Comparison of ENCODE assay signal across 24 cellular contexts in genomic region chr19:42228640-42229039, GRCh38. TPM values are rescaled to one million over a fixed set of nuclear protein-coding genes. Genes with fewer than 3 reads are reported as not detected.
A peak's percentile ranks its signal among the peaks of the same experiment; 100 is the strongest.
DNase-seq lines count a peak whose midpoint lies in the region; ATAC-seq, FAIRE-seq and TF ChIP-seq lines count a peak whose summit lies in the region.
"Had no signal": no experiment of that assay in that cellular context is flagged by ENCODE, and none has a peak within 500 bp of the region (broad histone marks: within the 10 kb centered on the region; RNA-seq: fewer than 3 reads in every experiment).

No MANE protein-coding gene starts in this region.

- no peak for TF ChIP-seq RAD21 in A549 (conservative IDR thresholded peaks at IDR 0.05 in 1 of 2, IDR thresholded peaks at IDR 0.05 in 1 of 2)

- CTCF ChIA-PET in A549 (lab: Yijun Ruan, JAX) = interaction anchor here (0.6 to 12.7 kb wide), 9 partner anchors 9 to 192 kb away, joined by 3 to 185 read pairs (median 4); partner anchors contain the start of genes GSK3A, PAFAH1B3 and PRR19
- CTCF ChIA-PET in CD4-positive, alpha-beta T cell (lab: Charles Lee) = interaction anchor here (0.7 to 2.0 kb wide), 2 partner anchors 14 to 147 kb away, joined by 3 to 7 read pairs; partner anchors contain the start of gene GSK3A

- intact Hi-C loops in CD4-positive, alpha-beta T cell (cut with DNase I, micrococcal nuclease) = no loop called here

- 86% methylated on average over 4 of the region's 4 CpGs for WGBS in A549 (ENCODE audit: missing lambda C conversion rate)

- no peaks in the 10 kb centered on the region for H3K27me3 Mint-ChIP-seq in CD4-positive, alpha-beta T cell
- H3K27me3 Mint-ChIP-seq in activated T-helper 17 cell treated with anti-CD3 and anti-CD28 coated beads, Interleukin-2, amount 50 U/mL, for 72 hours = no peaks in the 10 kb centered on the region
- H3K27me3 Mint-ChIP-seq: activated CD4-positive, alpha-beta T cell treated with anti-CD3 and anti-CD28 coated beads, Interleukin-2, amount 10 ng/mL, durations not matched to agents 7 days and 5 days; stimulated activated naive CD8-positive, alpha-beta T cell treated with anti-CD3 and anti-CD28 coated beads, Interleukin-15, Interleukin-2, amounts not matched to agents 100 ng/mL and 50 ng/mL, for 24 hours had no signal

- no peak overlapping the region for H3K27ac ChIP-seq in A549
- no peak overlapping the region for H3K27ac ChIP-seq in CD4-positive, alpha-beta T cell (ENCODE audit: low read depth, low read length)
- H3K27ac ChIP-seq: body of pancreas, C4-2B, tibial artery, VCaP had no signal

- H3K4me2 ChIP-seq in A549 = no peak overlapping the region

- POLR2A ChIA-PET in A549 (lab: Yijun Ruan, JAX) = interaction anchor here (1.4 to 1.7 kb wide), 2 partner anchors 14 to 15 kb away, joined by 5 to 13 read pairs; partner anchors contain the start of gene GSK3A
- POLR2A ChIA-PET in CD4-positive, alpha-beta T cell (lab: Charles Lee) = no interaction called here

- peaks cover 17% of the 10 kb centered on the region for H3K4me1 Mint-ChIP-seq in CD4-positive, alpha-beta T cell (ENCODE audit: low read depth)
- peaks cover 9% of the 10 kb centered on the region for H3K4me1 Mint-ChIP-seq in activated T-helper 17 cell treated with anti-CD3 and anti-CD28 coated beads, Interleukin-2, amount 50 U/mL, for 72 hours

- H3K27me3 ChIP-seq in CD4-positive, alpha-beta T cell (ENCODE audit: control insufficient read depth, insufficient read depth, low read length) = no peaks in the 10 kb centered on the region
- H3K27me3 ChIP-seq: body of pancreas, dorsolateral prefrontal cortex, tibial artery had no signal

- H3K4me1 ChIP-seq in A549 = peaks cover 11% of the 10 kb centered on the region; the same call in 2 of the 3 replicates
- H3K4me1 ChIP-seq: body of pancreas had no signal

- no peaks in the 10 kb centered on the region for H3K9me3 Mint-ChIP-seq in CD4-positive, alpha-beta T cell
- H3K9me3 Mint-ChIP-seq in activated T-helper 17 cell treated with anti-CD3 and anti-CD28 coated beads, Interleukin-2, amount 50 U/mL, for 72 hours = no peaks in the 10 kb centered on the region
- H3K9me3 Mint-ChIP-seq: activated CD4-positive, alpha-beta T cell treated with anti-CD3 and anti-CD28 coated beads, Interleukin-2, amount 10 ng/mL, durations not matched to agents 7 days and 5 days; stimulated activated naive CD8-positive, alpha-beta T cell treated with anti-CD3 and anti-CD28 coated beads, Interleukin-15, Interleukin-2, amounts not matched to agents 100 ng/mL and 50 ng/mL, for 24 hours had no signal

- H3K27ac Mint-ChIP-seq in CD4-positive, alpha-beta T cell = peak overlapping the region; percentile 59
- peak overlapping the region; percentile 61 for H3K27ac Mint-ChIP-seq in activated T-helper 17 cell treated with anti-CD3 and anti-CD28 coated beads, Interleukin-2, amount 50 U/mL, for 72 hours
- H3K27ac Mint-ChIP-seq: activated CD4-positive, alpha-beta T cell treated with anti-CD3 and anti-CD28 coated beads, Interleukin-2, amount 10 ng/mL, durations not matched to agents 7 days and 5 days had no signal

- H3K4me3 ChIP-seq in A549 = no peak overlapping the region
- H3K4me3 ChIP-seq: body of pancreas, dorsolateral prefrontal cortex, tibial artery had no signal

- FAIRE-seq in A549 (lab: Jason Lieb, UNC) = peak; percentile 32
- FAIRE-seq: endothelial cell of umbilical vein, GM19239, keratinocyte had no signal

- no peak for TF ChIP-seq POLR2A in A549 (IDR thresholded peaks at IDR 0.05; ENCODE audit: low read length)

- ATAC-seq in A549 (no peak), GM19395 (IDR thresholded peaks at IDR 0.05; ENCODE audit: unreplicated experiment) (no peak)
- no peak for ATAC-seq in CD4-positive, alpha-beta T cell (ENCODE audit: poor library complexity)
- no peak for ATAC-seq in activated T-helper 17 cell treated with anti-CD3 and anti-CD28 coated beads, Interleukin-2, amount 50 U/mL, for 72 hours (replicated peaks)
- ATAC-seq: body of pancreas, sciatic nerve had no signal

- DNase-seq in A549 (ENCODE audit: low read depth in 1 of 2, low spot score in 1 of 2) = no peak
- DNase-seq in CD4-positive, alpha-beta T cell = no peak
- DNase-seq in iPS-NIHi11 (ENCODE audit: low spot score) = no peak
- DNase-seq: activated CD4-positive, alpha-beta T cell treated with anti-CD3 and anti-CD28 coated beads, Interleukin-2, amount 10 ng/mL, durations not matched to agents 7 days and 5 days; activated CD8-positive, alpha-beta memory T cell treated with anti-CD3 and anti-CD28 coated beads, Interleukin-2, amount 50 U/mL, for 4 hours; activated effector memory CD4-positive, alpha-beta T cell treated with Interleukin-2 at 50 U/mL for 16 hours; body of pancreas; cerebellar nuclear complex; dorsolateral prefrontal cortex; IMR-90; NCI-H1105 treated with DMSO at 0.1 percent for 48 hours; NCI-H2081 treated with DMSO at 0.1 percent for 48 hours; NCI-H345; NCI-H748 treated with DMSO at 0.1 percent for 48 hours; tibial artery had no signal

- TF ChIP-seq CTCF in A549 (IDR thresholded peaks at IDR 0.05) = no peak
- TF ChIP-seq CTCF in CD4-positive, alpha-beta T cell (IDR thresholded peaks at IDR 0.05) = no peak

- no peak overlapping the region for H3K4me3 Mint-ChIP-seq in CD4-positive, alpha-beta T cell
- no peak overlapping the region for H3K4me3 Mint-ChIP-seq in activated T-helper 17 cell treated with anti-CD3 and anti-CD28 coated beads, Interleukin-2, amount 50 U/mL, for 72 hours
- H3K4me3 Mint-ChIP-seq: activated CD4-positive, alpha-beta T cell treated with anti-CD3 and anti-CD28 coated beads, Interleukin-2, amount 10 ng/mL, durations not matched to agents 7 days and 5 days; stimulated activated naive CD8-positive, alpha-beta T cell treated with anti-CD3 and anti-CD28 coated beads, Interleukin-15, Interleukin-2, amounts not matched to agents 100 ng/mL and 50 ng/mL, for 24 hours had no signal

- TF ChIP-seq EP300 in A549 (IDR thresholded peaks at IDR 0.05) = no peak

- H3K36me3 Mint-ChIP-seq in CD4-positive, alpha-beta T cell (ENCODE audit: low read depth) = peaks cover 88% of the 10 kb centered on the region
- H3K36me3 Mint-ChIP-seq in activated T-helper 17 cell treated with anti-CD3 and anti-CD28 coated beads, Interleukin-2, amount 50 U/mL, for 72 hours (ENCODE audit: low read depth) = peaks cover 94% of the 10 kb centered on the region

- no peaks in the 10 kb centered on the region for H3K9me3 ChIP-seq in A549
- H3K9me3 ChIP-seq in CD4-positive, alpha-beta T cell (ENCODE audit: control insufficient read depth, low read length) = no peaks in the 10 kb centered on the region
- H3K9me3 ChIP-seq: body of pancreas, tibial artery had no signal

TF ChIP-seq in A549, 52 proteins besides CTCF, POLR2A, EP300 and RAD21 (continues in another document):
- no peak for TF ChIP-seq TP53 (CRISPR knock-in tag; IDR thresholded peaks at IDR 0.05)
- TF ChIP-seq KDM5A (IDR thresholded peaks at IDR 0.05) = no peak
- no peak for TF ChIP-seq NPAS2 (CRISPR knock-in tag; IDR thresholded peaks at IDR 0.05; ENCODE audit: borderline replicate concordance)
- TF ChIP-seq KDM1A (IDR thresholded peaks at IDR 0.05; ENCODE audit: low read depth) = no peak
- TF ChIP-seq JUNB (IDR thresholded peaks at IDR 0.05) = no peak

RNA-seq across cellular contexts. Expression of gene ZNF526, which starts 8.5 kb away (rescaled TPM):
- polyA plus RNA-seq in A549 (2011; rRNA removed) (7.1 and 8.7 TPM in 2 replicates), A549 (2017; fragmentation: RNase III; extraction: RNeasy Plus Mini Kit Qiagen cat#74134 plus additional on column Dnase treatment) (12.2 to 12.9 TPM (median 12.6 TPM) in 3 replicates)
- polyA plus RNA-seq in A549 (2012; cell fraction: cytosol; rRNA removed) = 5.9 and 8.4 TPM in 2 replicates
- 9.9 and 14.4 TPM in 2 replicates for polyA plus RNA-seq in A549 (2012; cell fraction: nucleus; rRNA removed)
- polyA minus RNA-seq in A549 (2011; rRNA and poly(A)+ RNA removed) = 22.7 and 24.7 TPM in 2 replicates
- total RNA-seq in CD4-positive, alpha-beta T cell = 1 to 10 TPM; 5.0 to 6.2 TPM
- total RNA-seq in activated T-helper 17 cell treated with anti-CD3 and anti-CD28 coated beads, Interleukin-2, amount 50 U/mL, for 72 hours = 10 to 100 TPM; 17.2 to 18.0 TPM

RNA-seq across cellular contexts. Expression of gene DEDD2, which starts 11.2 kb away (rescaled TPM):
- 30.8 and 37.9 TPM in 2 replicates for polyA plus RNA-seq in A549 (2011; rRNA removed)
- polyA plus RNA-seq in A549 (2012; cell fraction: cytosol; rRNA removed) = 72.8 and 91.8 TPM in 2 replicates
- 65.3 and 65.8 TPM in 2 replicates for polyA plus RNA-seq in A549 (2012; cell fraction: nucleus; rRNA removed)
- polyA plus RNA-seq in A549 (2017; fragmentation: RNase III; extraction: RNeasy Plus Mini Kit Qiagen cat#74134 plus additional on column Dnase treatment) = 39.7 to 54.1 TPM (median 43.2 TPM) in 3 replicates
- polyA minus RNA-seq in A549 (2011; rRNA and poly(A)+ RNA removed) = 29.4 and 37.6 TPM in 2 replicates
- 100 to 1,000 TPM in 1 of 2 experiments, 10 to 100 TPM in 1; 96.5 to 103 TPM for total RNA-seq in CD4-positive, alpha-beta T cell
- 10 to 100 TPM; 37.4 to 45.7 TPM for total RNA-seq in activated T-helper 17 cell treated with anti-CD3 and anti-CD28 coated beads, Interleukin-2, amount 50 U/mL, for 72 hours

RNA-seq across cellular contexts. Expression of gene GSK3A, which starts 13.8 kb away (rescaled TPM):
- polyA plus RNA-seq in A549 (2011; rRNA removed) = 55.2 and 79.7 TPM in 2 replicates
- 82.6 and 118 TPM in 2 replicates for polyA plus RNA-seq in A549 (2012; cell fraction: cytosol; rRNA removed)
- 80.7 and 99.8 TPM in 2 replicates for polyA plus RNA-seq in A549 (2012; cell fraction: nucleus; rRNA removed)
- polyA plus RNA-seq in A549 (2017; fragmentation: RNase III; extraction: RNeasy Plus Mini Kit Qiagen cat#74134 plus additional on column Dnase treatment) = 81.0 to 85.1 TPM (median 84.0 TPM) in 3 replicates
- 69.2 and 87.0 TPM in 2 replicates for polyA minus RNA-seq in A549 (2011; rRNA and poly(A)+ RNA removed)
- 10 to 100 TPM; 13.6 to 13.9 TPM for total RNA-seq in CD4-positive, alpha-beta T cell
- total RNA-seq in activated T-helper 17 cell treated with anti-CD3 and anti-CD28 coated beads, Interleukin-2, amount 50 U/mL, for 72 hours = 10 to 100 TPM; 30.3 to 47.2 TPM

RNA-seq across cellular contexts. Expression of gene ERF, which starts 26.3 kb away (rescaled TPM):
- 71.9 and 103 TPM in 2 replicates for polyA plus RNA-seq in A549 (2011; rRNA removed)
- polyA plus RNA-seq in A549 (2012; cell fraction: cytosol; rRNA removed) = 115 and 150 TPM in 2 replicates
- 307 and 352 TPM in 2 replicates for polyA plus RNA-seq in A549 (2012; cell fraction: nucleus; rRNA removed)
- polyA plus RNA-seq in A549 (2017; fragmentation: RNase III; extraction: RNeasy Plus Mini Kit Qiagen cat#74134 plus additional on column Dnase treatment) = 107 to 123 TPM (median 120 TPM) in 3 replicates
- polyA minus RNA-seq in A549 (2011; rRNA and poly(A)+ RNA removed) = 113 and 120 TPM in 2 replicates
- total RNA-seq in CD4-positive, alpha-beta T cell = 100 to 1,000 TPM; 105 to 113 TPM
- total RNA-seq in activated T-helper 17 cell treated with anti-CD3 and anti-CD28 coated beads, Interleukin-2, amount 50 U/mL, for 72 hours = 10 to 100 TPM; 44.8 to 49.7 TPM

RNA-seq across cellular contexts. Expression of gene CIC, which starts 40.4 kb away (rescaled TPM):
- 7.2 and 7.7 TPM in 2 replicates for polyA plus RNA-seq in A549 (2011; rRNA removed)
- 26.8 and 35.8 TPM in 2 replicates for polyA plus RNA-seq in A549 (2012; cell fraction: cytosol; rRNA removed)
- polyA plus RNA-seq in A549 (2012; cell fraction: nucleus; rRNA removed) = 69.9 and 100.0 TPM in 2 replicates
- polyA plus RNA-seq in A549 (2017; fragmentation: RNase III; extraction: RNeasy Plus Mini Kit Qiagen cat#74134 plus additional on column Dnase treatment) = 46.8 to 56.4 TPM (median 53.1 TPM) in 3 replicates
- 7.0 and 11.0 TPM in 2 replicates for polyA minus RNA-seq in A549 (2011; rRNA and poly(A)+ RNA removed)
- total RNA-seq in CD4-positive, alpha-beta T cell = 100 to 1,000 TPM; 114 to 119 TPM
- 100 to 1,000 TPM in 1 of 2 donors, 10 to 100 TPM in 1; 85.4 to 165 TPM for total RNA-seq in activated T-helper 17 cell treated with anti-CD3 and anti-CD28 coated beads, Interleukin-2, amount 50 U/mL, for 72 hours
